In the genomic region with DNA sequence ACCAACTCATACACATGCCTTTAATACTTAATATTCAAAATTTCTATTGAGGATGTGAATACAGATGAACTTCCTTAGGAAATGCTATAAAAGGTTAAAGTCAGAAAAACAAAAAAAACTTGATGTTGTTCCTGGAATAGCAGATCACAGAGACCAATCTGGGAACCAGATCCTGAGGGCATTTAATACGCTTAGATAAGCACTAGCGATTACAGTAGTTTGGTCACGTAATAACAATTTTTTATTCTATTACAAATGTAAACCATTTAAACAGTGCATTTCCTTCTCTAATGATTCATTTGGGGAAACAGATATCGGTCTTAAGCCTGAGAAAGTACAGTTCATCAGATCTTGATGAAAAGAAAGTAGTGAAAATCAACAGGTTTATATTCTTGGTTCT, we compare ENCODE assay signal across 23 cellular contexts. TPM values are rescaled to one million over a fixed set of nuclear protein-coding genes. Genes with fewer than 3 reads are reported as not detected.
DNase-seq lines count a peak whose midpoint lies in the region; ATAC-seq, FAIRE-seq and TF ChIP-seq lines count a peak whose summit lies in the region.
"Had no signal": no experiment of that assay in that cellular context is flagged by ENCODE, and none has a peak within 500 bp of the region (broad histone marks: within the 10 kb centered on the region; RNA-seq: fewer than 3 reads in every experiment).

No MANE protein-coding gene starts in this region.

- no peak overlapping the region for H2BK5ac ChIP-seq in mesenchymal stem cell (ENCODE audit: low read depth, low read length, poor library complexity, severe bottlenecking)

- no peak overlapping the region for H3K23ac ChIP-seq in mesenchymal stem cell (ENCODE audit: low read length in 2 of 2)

- no peak overlapping the region for H3K4ac ChIP-seq in mesenchymal stem cell (ENCODE audit: low read depth in 1 of 2, low read length in 2 of 2)

- DNase-seq in left ventricle myocardium inferior (no peak), heart left ventricle (no peak), bronchial epithelial cell (ENCODE audit: low read depth) (peak; percentile 44), mesenchymal stem cell (no peak), pons (ENCODE audit: low spot score) (no peak), psoas muscle (no peak), GM12892 (ENCODE audit: insufficient read length) (no peak)
- DNase-seq: 8988T; CD4-positive, alpha-beta memory T cell; DMS153; DMS79; GOT3; HFFc6 had no signal

- peak overlapping the region; percentile 10 for H3K9ac ChIP-seq in mesenchymal stem cell (ENCODE audit: low read length)
- H3K9ac ChIP-seq: BLaER1 had no signal

- H2BK120ac ChIP-seq in mesenchymal stem cell (ENCODE audit: low read depth, low read length) = no peak overlapping the region

- TF ChIP-seq POLR2A in heart left ventricle (IDR thresholded peaks at IDR 0.05) (no peak), GM12892 (IDR thresholded peaks at IDR 0.05; ENCODE audit: low read depth, low read length) (no peak)

- peak overlapping the region; percentile 45 for H3K27ac ChIP-seq in left ventricle myocardium inferior (replicated peaks)
- H3K27ac ChIP-seq in heart left ventricle = peak overlapping the region in 4 of 12 donors; percentile 29 to 61 (median 35)
- no peak overlapping the region for H3K27ac ChIP-seq in mesenchymal stem cell (ENCODE audit: low read length, poor library complexity, severe bottlenecking)
- no peak overlapping the region for H3K27ac ChIP-seq in psoas muscle
- H3K27ac ChIP-seq: BLaER1 had no signal

- H3K4me2 ChIP-seq in mesenchymal stem cell (ENCODE audit: low read length, poor library complexity, severe bottlenecking) = no peak overlapping the region
- H3K4me2 ChIP-seq: BLaER1 had no signal

- no peak overlapping the region for H4K91ac ChIP-seq in mesenchymal stem cell (ENCODE audit: low read length)

- no peak overlapping the region for H2AK5ac ChIP-seq in mesenchymal stem cell (ENCODE audit: low read length, severe bottlenecking)

- no peak overlapping the region for H3K18ac ChIP-seq in mesenchymal stem cell (ENCODE audit: low read depth in 1 of 2, low read length in 2 of 2)

- ATAC-seq in heart left ventricle (no peak), psoas muscle (no peak)
- ATAC-seq: GM12878, HCT116 had no signal

- H2AFZ ChIP-seq in mesenchymal stem cell (ENCODE audit: low read depth, low read length) = no peak overlapping the region

- FAIRE-seq in bronchial epithelial cell (lab: Jason Lieb, UNC) (no peak), GM12892 (lab: Jason Lieb, UNC) (no peak)
- FAIRE-seq: GM12878, GM18507, HTR-8/SVneo had no signal

- H3K4me1 ChIP-seq in left ventricle myocardium inferior = no peaks in the 10 kb centered on the region
- H3K4me1 ChIP-seq in heart left ventricle = no peaks in the 10 kb centered on the region
- no peaks in the 10 kb centered on the region for H3K4me1 ChIP-seq in mesenchymal stem cell (ENCODE audit: control insufficient read depth, insufficient read depth, low read depth, low read length)
- H3K4me1 ChIP-seq in psoas muscle = no peaks in the 10 kb centered on the region
- H3K4me1 ChIP-seq: BLaER1 had no signal

- H3K9me3 ChIP-seq in left ventricle myocardium inferior (replicated peaks) (peaks cover 9% of the 10 kb centered on the region), heart left ventricle (peaks cover 0 to 7% (median 0%) of the 10 kb centered on the region in 12 donors), mesenchymal stem cell (ENCODE audit: control insufficient read depth, low read length) (no peaks in the 10 kb centered on the region), psoas muscle (no peaks in the 10 kb centered on the region)
- H3K9me3 ChIP-seq: BLaER1 had no signal

- intact Hi-C loops in left ventricle myocardium inferior (cut with micrococcal nuclease) (no loop called here), heart left ventricle (cut with DNase I) (no loop called here), psoas muscle (cut with DNase I) (no loop called here)

- H3K36me3 ChIP-seq in left ventricle myocardium inferior (no peaks in the 10 kb centered on the region), heart left ventricle (no peaks in the 10 kb centered on the region), bronchial epithelial cell (ENCODE audit: control insufficient read depth, insufficient read depth, low read length) (no peaks in the 10 kb centered on the region), mesenchymal stem cell (ENCODE audit: control insufficient read depth in 1 of 2, insufficient read depth in 2 of 2, low read depth in 1 of 2, low read length in 2 of 2) (no peaks in the 10 kb centered on the region), psoas muscle (ENCODE audit: insufficient read depth in 1 of 2, low read depth in 1 of 2) (no peaks in the 10 kb centered on the region)
- H3K36me3 ChIP-seq: BLaER1 had no signal

- H3K14ac ChIP-seq in mesenchymal stem cell (ENCODE audit: low read length in 2 of 2) = no peak overlapping the region

- H3K4me3 ChIP-seq in left ventricle myocardium inferior = no peak overlapping the region
- no peak overlapping the region for H3K4me3 ChIP-seq in heart left ventricle
- H3K4me3 ChIP-seq in bronchial epithelial cell (ENCODE audit: low read depth, low read length) = no peak overlapping the region
- no peak overlapping the region for H3K4me3 ChIP-seq in mesenchymal stem cell (ENCODE audit: insufficient read depth in 1 of 2, low read depth in 1 of 2, low read length in 2 of 2)
- no peak overlapping the region for H3K4me3 ChIP-seq in psoas muscle
- H3K4me3 ChIP-seq: BLaER1, GM12878 had no signal

- no peak overlapping the region for H2BK15ac ChIP-seq in mesenchymal stem cell (ENCODE audit: low read depth, poor library complexity, severe bottlenecking)

- no peak overlapping the region for H4K8ac ChIP-seq in mesenchymal stem cell (ENCODE audit: low read length)

- no peak for TF ChIP-seq CTCF in left ventricle myocardium inferior (IDR thresholded peaks at IDR 0.05; ENCODE audit: borderline replicate concordance)
- TF ChIP-seq CTCF in heart left ventricle (IDR thresholded peaks at IDR 0.05) = no peak
- no peak for TF ChIP-seq CTCF in bronchial epithelial cell (IDR thresholded peaks at IDR 0.05; ENCODE audit: insufficient read depth, low read length, severe bottlenecking)
- no peak for TF ChIP-seq CTCF in psoas muscle (IDR thresholded peaks at IDR 0.05)

- H3K27me3 ChIP-seq in left ventricle myocardium inferior (ENCODE audit: low read depth) (no peaks in the 10 kb centered on the region), heart left ventricle (no peaks in the 10 kb centered on the region), bronchial epithelial cell (ENCODE audit: control insufficient read depth, insufficient read depth, low read length) (no peaks in the 10 kb centered on the region), mesenchymal stem cell (ENCODE audit: control insufficient read depth in 1 of 2, insufficient read depth in 1 of 2, low read length in 2 of 2) (no peaks in the 10 kb centered on the region), psoas muscle (ENCODE audit: insufficient read depth in 3 of 3, low read length in 2 of 3) (no peaks in the 10 kb centered on the region)
- H3K27me3 ChIP-seq: BLaER1 had no signal

- no peak overlapping the region for H2BK12ac ChIP-seq in mesenchymal stem cell (ENCODE audit: low read length in 2 of 2)

- 65 to 80% (median 72%) methylated on average over 4 of the region's 4 CpGs for WGBS in heart left ventricle, 4 donors
- WGBS in mesenchymal stem cell = 100% methylated on average over 2 of the region's 4 CpGs
- WGBS in psoas muscle, 3 donors = 78 to 85% (median 79%) methylated on average over 4 of the region's 4 CpGs

- no peaks in the 10 kb centered on the region for H3K79me1 ChIP-seq in mesenchymal stem cell (replicated peaks; ENCODE audit: low read length, poor library complexity, severe bottlenecking)

RNA-seq across cellular contexts. Expression of a gene that starts 30.8 kb away (rescaled TPM):
- total RNA-seq in left ventricle myocardium inferior = 81.8 TPM
- total RNA-seq in heart left ventricle = 100 to 1,000 TPM in 1 of 9 donors, 10 to 100 TPM in 8; 60.1 to 103 (median 80.0) TPM
- 10 to 100 TPM; 14.1 to 16.9 TPM for polyA plus RNA-seq in heart left ventricle
- 0.79 and 2.4 TPM in 2 replicates for total RNA-seq in bronchial epithelial cell
- polyA plus RNA-seq in mesenchymal stem cell (2013, experiment 1 of 2) = 0.01 TPM
- polyA plus RNA-seq in mesenchymal stem cell (2013, experiment 2 of 2) = 0.01 TPM
- total RNA-seq in psoas muscle = 10 to 100 TPM; 52.7 to 94.9 (median 88.8) TPM
- 10 to 100 TPM in 2 of 3 donors, 1 to 10 TPM in 1; 4.5 to 20.0 (median 14.7) TPM for polyA plus RNA-seq in psoas muscle
- not detected for polyA plus RNA-seq in GM12892 (2012; ENCODE audit: missing spikeins)
- total RNA-seq: A673; CD4-positive, alpha-beta memory T cell; G401; H7 had no signal
- polyA plus RNA-seq: CD14-positive monocyte; CD4-positive, alpha-beta memory T cell; IgD-negative memory B cell had no signal

Comparison
In these comparisons a context has a peak if more than half of its experiments do, and no peak if none do; other contexts are left out.
1. RNA of a gene that starts 30.8 kb away (total RNA-seq): 52.7 to 94.9 TPM in psoas muscle, 81.8 TPM in left ventricle myocardium inferior (single experiment) and 60.1 to 103 TPM in heart left ventricle; 0.79 to 2.4 TPM in bronchial epithelial cell; every median in the first group is over 10 times any median in the second.